In the genomic region with DNA sequence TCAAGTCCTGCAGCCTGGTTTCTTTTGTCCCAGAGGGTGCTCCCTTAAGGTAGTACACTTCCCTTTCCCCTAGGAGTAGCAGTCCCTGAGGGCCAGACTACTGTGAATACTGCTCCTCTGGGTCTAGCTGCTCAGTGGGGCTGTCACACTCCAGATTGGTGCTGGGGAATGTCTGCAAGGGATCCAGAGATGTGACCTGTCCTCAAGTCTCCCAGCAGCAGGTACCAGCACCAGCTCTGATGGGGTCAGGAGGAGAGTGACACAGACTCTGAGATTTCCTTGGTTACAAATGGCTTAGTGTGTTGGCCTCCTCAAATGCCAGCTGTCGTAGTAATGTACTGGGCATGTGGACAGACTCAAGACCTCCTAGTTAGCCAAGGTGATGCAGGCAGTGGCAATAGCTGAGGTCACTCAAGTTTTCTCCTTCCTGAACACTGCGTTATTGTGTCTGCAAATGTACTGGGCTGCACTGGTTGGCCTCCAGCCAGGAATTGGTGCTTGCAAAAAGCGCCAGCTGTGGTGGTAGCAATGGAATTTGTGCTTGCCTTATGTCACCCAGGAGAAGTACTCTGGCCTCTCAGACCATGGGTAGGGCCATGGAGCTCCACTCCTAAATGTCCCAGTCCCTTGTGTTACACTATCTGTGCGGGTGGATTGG, we compare ENCODE assay signal across 11 cellular contexts. TPM values are rescaled to one million over a fixed set of nuclear protein-coding genes. Genes with fewer than 3 reads are reported as not detected.
DNase-seq lines count a peak whose midpoint lies in the region; ATAC-seq and TF ChIP-seq lines count a peak whose summit lies in the region.
"Had no signal": no experiment of that assay in that cellular context is flagged by ENCODE, and none has a peak within 500 bp of the region (broad histone marks: within the 10 kb centered on the region; RNA-seq: fewer than 3 reads in every experiment).

No MANE protein-coding gene starts in this region.

- peak; percentile 82 for ATAC-seq in body of pancreas
- ATAC-seq in naive thymus-derived CD8-positive, alpha-beta T cell, result no peak

- H3K4me2 ChIP-seq in Karpas-422 (ENCODE audit: low read depth, low read length, poor library complexity, severe bottlenecking), result no peak overlapping the region

- DNase-seq in NCI-H146 (lab: John Stamatoyannopoulos, UW) (peak; percentile 17), NCI-H146 treated with DMSO at 0.1 percent for 48 hours (lab: John Stamatoyannopoulos, UW; ENCODE audit: unreplicated experiment) (no peak), body of pancreas (peak; percentile 40 to 58 (median 48)), islet precursor cell (peak; percentile 65), testis (peak; percentile 73), LoVo (ENCODE audit: low spot score) (no peak), Karpas-422 (no peak)
- DNase-seq in naive thymus-derived CD8-positive, alpha-beta T cell, result no peak
- DNase-seq: NCI-H1417 treated with DMSO at 0.1 percent for 48 hours; stimulated activated CD4-positive, alpha-beta T cell treated with anti-CD3 and anti-CD28 coated beads, Interleukin-4, amount 100 ng/mL, for 1 hour had no signal

- H3K27ac ChIP-seq in body of pancreas (no peak overlapping the region), testis (no peak overlapping the region), Karpas-422 (ENCODE audit: low read length) (no peak overlapping the region)

- intact Hi-C loops in body of pancreas (cut with DNase I) (no loop called here), testis (cut with DNase I; ENCODE audit: low total_unique reads) (no loop called here)

- H3K27me3 ChIP-seq in body of pancreas (no peaks in the 10 kb centered on the region), testis (no peaks in the 10 kb centered on the region), Karpas-422 (ENCODE audit: low read length) (no peaks in the 10 kb centered on the region)

- H2AFZ ChIP-seq in Karpas-422 (ENCODE audit: low read length), result no peak overlapping the region

- peaks cover 0 to 11% (median 6%) of the 10 kb centered on the region in 3 donors for H3K36me3 Mint-ChIP-seq in naive thymus-derived CD8-positive, alpha-beta T cell

- H3K79me2 ChIP-seq in Karpas-422 (ENCODE audit: low read length), result no peaks in the 10 kb centered on the region

- H3K9me3 ChIP-seq in body of pancreas (no peaks in the 10 kb centered on the region), testis (no peaks in the 10 kb centered on the region), Karpas-422 (ENCODE audit: low read length) (no peaks in the 10 kb centered on the region)
- H3K9me3 ChIP-seq: HAP-1 had no signal

- no peaks in the 10 kb centered on the region for H3K27me3 Mint-ChIP-seq in naive thymus-derived CD8-positive, alpha-beta T cell

- H3K27ac Mint-ChIP-seq in naive thymus-derived CD8-positive, alpha-beta T cell, result peak overlapping the region in 5 of 10 donors; percentile 12 to 66 (median 41)

- TF ChIP-seq CTCF in body of pancreas (IDR thresholded peaks at IDR 0.05), result no peak
- no peak for TF ChIP-seq CTCF in testis (IDR thresholded peaks at IDR 0.05)

- no peaks in the 10 kb centered on the region for H4K20me1 ChIP-seq in Karpas-422 (ENCODE audit: insufficient read depth, low read depth, low read length)

- 53% methylated on average over 3 to 4 of the region's 4 CpGs for WGBS in body of pancreas, 2 donors
- 43 to 67% methylated on average over 3 to 4 of the region's 4 CpGs for WGBS in testis, 2 donors

- H3K36me3 ChIP-seq in body of pancreas (replicated peaks in 1 of 2; ENCODE audit: insufficient read depth in 1 of 2, low read depth in 2 of 2) (no peaks in the 10 kb centered on the region), testis (ENCODE audit: low read depth, missing control alignments) (no peaks in the 10 kb centered on the region), Karpas-422 (ENCODE audit: insufficient read depth, low read length) (no peaks in the 10 kb centered on the region)
- H3K36me3 ChIP-seq: HAP-1 had no signal

- H3K9me2 ChIP-seq in Karpas-422 (replicated peaks; ENCODE audit: insufficient read depth, low read length), result no peaks in the 10 kb centered on the region

- POLR2A ChIA-PET in naive thymus-derived CD8-positive, alpha-beta T cell (lab: Charles Lee), result interaction anchor here (1.5 kb wide), 1 partner anchor 37 kb away, joined by 9 read pairs; a partner anchor contains a TSS

- H3K4me3 ChIP-seq in body of pancreas (no peak overlapping the region), testis (no peak overlapping the region), Karpas-422 (ENCODE audit: low read length) (no peak overlapping the region)
- H3K4me3 ChIP-seq: HAP-1 had no signal

- peaks cover 7 to 30% (median 21%) of the 10 kb centered on the region in 4 donors for H3K4me1 Mint-ChIP-seq in naive thymus-derived CD8-positive, alpha-beta T cell

- no peak overlapping the region for H3K9ac ChIP-seq in Karpas-422 (ENCODE audit: low read length)

- TF ChIP-seq POLR2A in body of pancreas (IDR thresholded peaks at IDR 0.05) (no peak), testis (IDR thresholded peaks at IDR 0.05) (no peak)

- no peaks in the 10 kb centered on the region for H3K4me1 ChIP-seq in body of pancreas
- H3K4me1 ChIP-seq in testis, result no peaks in the 10 kb centered on the region
- H3K4me1 ChIP-seq in Karpas-422 (ENCODE audit: low read length), result no peaks in the 10 kb centered on the region

- peaks cover 0 to 15% (median 7%) of the 10 kb centered on the region in 9 donors for H3K9me3 Mint-ChIP-seq in naive thymus-derived CD8-positive, alpha-beta T cell

- peak overlapping the region in 1 of 10 donors; percentile 33 for H3K4me3 Mint-ChIP-seq in naive thymus-derived CD8-positive, alpha-beta T cell

RNA-seq across cellular contexts. Expression of a gene that starts 36.4 kb away (rescaled TPM):
- 10 to 100 TPM; 25.1 to 25.7 TPM for total RNA-seq in body of pancreas
- total RNA-seq in testis, result 10 to 100 TPM; 57.7 to 62.0 TPM
- 30.8 TPM for polyA plus RNA-seq in testis (ENCODE audit: insufficient read depth, low read depth, low replicate concordance)
- total RNA-seq in naive thymus-derived CD8-positive, alpha-beta T cell, result 10 to 100 TPM; 61.8 to 66.4 TPM
- polyA plus RNA-seq in naive thymus-derived CD8-positive, alpha-beta T cell, result 10 to 100 TPM in 2 of 3 donors, 1 to 10 TPM in 1; 8.5 to 15.5 (median 14.0) TPM
- 15.5 and 31.6 TPM in 2 replicates for total RNA-seq in Karpas-422 (2014; rRNA removed; shearing (Covaris generic); ENCODE audit: low replicate concordance)

Comparison
In these comparisons a context has a peak if more than half of its experiments do, and no peak if none do; other contexts are left out.
1. DNase-seq: peak in NCI-H146 (single experiment), body of pancreas (4 of 4), islet precursor cell (single experiment) and testis (single experiment); none in NCI-H146 treated with DMSO at 0.1 percent for 48 hours (single experiment), naive thymus-derived CD8-positive, alpha-beta T cell (0 of 10), LoVo (single experiment) and Karpas-422 (single experiment).